1 cellular context compared by ENCODE assay signal in the genomic region with DNA sequence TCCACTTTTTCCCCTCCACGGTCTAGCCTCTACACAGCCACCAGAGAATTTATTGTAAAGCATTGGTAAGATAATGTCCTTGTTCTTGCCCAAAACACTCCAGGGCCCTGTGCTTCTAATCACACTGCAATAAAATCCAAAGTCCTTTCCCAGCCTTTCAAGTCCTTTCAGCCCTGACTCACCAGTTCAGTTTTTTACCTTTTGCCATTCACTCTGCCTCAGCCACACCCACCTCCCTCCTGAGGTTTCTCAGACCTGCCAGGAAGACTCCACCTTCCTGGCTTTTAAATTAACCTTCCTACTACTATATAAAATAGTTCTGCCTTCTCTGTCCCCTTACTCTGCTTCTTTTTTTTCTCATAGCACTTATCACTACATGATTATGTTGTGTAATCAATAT.
TF ChIP-seq lines count a peak whose summit lies in the region.

No MANE protein-coding gene starts in this region.

TF ChIP-seq in H1, 55 proteins besides CTCF, POLR2A, EP300 and RAD21 (continued from another document):
- no peak for TF ChIP-seq GTF2F1 (IDR thresholded peaks at IDR 0.05; ENCODE audit: borderline replicate concordance, low read depth, low read length)
- TF ChIP-seq JUND (IDR thresholded peaks at IDR 0.05; ENCODE audit: low read length), result no peak
- TF ChIP-seq, protein P1, sequence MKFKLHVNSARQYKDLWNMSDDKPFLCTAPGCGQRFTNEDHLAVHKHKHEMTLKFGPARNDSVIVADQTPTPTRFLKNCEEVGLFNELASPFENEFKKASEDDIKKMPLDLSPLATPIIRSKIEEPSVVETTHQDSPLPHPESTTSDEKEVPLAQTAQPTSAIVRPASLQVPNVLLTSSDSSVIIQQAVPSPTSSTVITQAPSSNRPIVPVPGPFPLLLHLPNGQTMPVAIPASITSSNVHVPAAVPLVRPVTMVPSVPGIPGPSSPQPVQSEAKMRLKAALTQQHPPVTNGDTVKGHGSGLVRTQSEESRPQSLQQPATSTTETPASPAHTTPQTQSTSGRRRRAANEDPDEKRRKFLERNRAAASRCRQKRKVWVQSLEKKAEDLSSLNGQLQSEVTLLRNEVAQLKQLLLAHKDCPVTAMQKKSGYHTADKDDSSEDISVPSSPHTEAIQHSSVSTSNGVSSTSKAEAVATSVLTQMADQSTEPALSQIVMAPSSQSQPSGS (IDR thresholded peaks at IDR 0.05; ENCODE audit: low read length), result no peak
- TF ChIP-seq CEBPB (IDR thresholded peaks at IDR 0.05; ENCODE audit: low read depth, low read length), result no peak
- TF ChIP-seq CREB1 (IDR thresholded peaks at IDR 0.05), result no peak
- no peak for TF ChIP-seq POU5F1 (IDR thresholded peaks at IDR 0.05; ENCODE audit: low read depth, low read length)
- no peak for TF ChIP-seq SIX5 (IDR thresholded peaks at IDR 0.05; ENCODE audit: low read depth, low read length)
- no peak for TF ChIP-seq SP1 (IDR thresholded peaks at IDR 0.05; ENCODE audit: low read depth, low read length)
TF ChIP-seq in H1: peak in this region for 0.
